Comparison of ENCODE assay signal across 15 cellular contexts in the genomic region with DNA sequence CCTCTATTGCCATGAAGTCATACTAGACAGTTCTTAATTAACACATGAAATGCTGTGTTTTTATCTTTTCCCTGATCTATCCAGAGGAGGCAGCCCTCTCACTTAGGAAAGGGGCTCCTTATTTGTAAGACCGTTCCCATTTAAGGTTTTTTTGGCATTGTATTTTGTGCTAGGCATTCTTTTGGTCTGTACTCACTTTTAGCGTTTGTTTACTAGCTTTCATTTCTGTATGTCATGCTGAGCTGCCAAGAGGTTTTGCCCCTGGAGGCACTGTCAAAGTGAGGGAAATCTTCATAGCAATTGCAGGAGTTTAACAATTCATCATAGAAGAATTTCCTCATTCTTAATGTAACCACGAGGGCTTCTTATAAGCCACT. TPM values are rescaled to one million over a fixed set of nuclear protein-coding genes. Genes with fewer than 3 reads are reported as not detected.
DNase-seq lines count a peak whose midpoint lies in the region; ATAC-seq, FAIRE-seq and TF ChIP-seq lines count a peak whose summit lies in the region.
"Had no signal": no experiment of that assay in that cellular context is flagged by ENCODE, and none has a peak within 500 bp of the region (broad histone marks: within the 10 kb centered on the region; RNA-seq: fewer than 3 reads in every experiment).

No MANE protein-coding gene starts in this region.

- H3K27me3 ChIP-seq in AG04450 (ENCODE audit: control insufficient read depth, insufficient read depth, low read length), result no peaks in the 10 kb centered on the region

- no peaks in the 10 kb centered on the region for H3K4me1 Mint-ChIP-seq in nephron progenitor cell

- no peak overlapping the region for H3K4me3 Mint-ChIP-seq in nephron progenitor cell
- H3K4me3 Mint-ChIP-seq: IgD-negative memory B cell had no signal

- no peak overlapping the region for H3K27ac Mint-ChIP-seq in nephron progenitor cell

- CTCF ChIA-PET in AG04450 (lab: Charles Lee), result interaction anchor here (1.3 to 4.0 kb wide), 2 partner anchors 15 to 95 kb away, joined by 5 to 13 read pairs; no protein-coding TSS in a partner anchor

- H3K4me1 ChIP-seq in mesodermal cell (ENCODE audit: control insufficient read depth, insufficient read depth, low read length, poor library complexity, severe bottlenecking), result peaks cover 4% of the 10 kb centered on the region

- POLR2A ChIA-PET in AG04450 (lab: Yijun Ruan, JAX), result no interaction called here

- H3K36me3 ChIP-seq in mesodermal cell (ENCODE audit: control insufficient read depth, insufficient read depth, low read length), result peaks cover 83% of the 10 kb centered on the region

- ATAC-seq in GM18858 (IDR thresholded peaks at IDR 0.05; ENCODE audit: unreplicated experiment), result no peak
- ATAC-seq in GM21619 (IDR thresholded peaks at IDR 0.05; ENCODE audit: unreplicated experiment), result no peak

- TF ChIP-seq CTCF in AG04450 (IDR thresholded peaks at IDR 0.05; ENCODE audit: low read depth, low read length), result no peak
- TF ChIP-seq CTCF in cardiac fibroblast (IDR thresholded peaks at IDR 0.05; ENCODE audit: low read depth, low read length), result no peak
- TF ChIP-seq CTCF in nephron progenitor cell (IDR thresholded peaks at IDR 0.05), result no peak

- no peak overlapping the region for H3K4me3 ChIP-seq in AG04450 (ENCODE audit: low read depth, low read length)
- no peak overlapping the region for H3K4me3 ChIP-seq in cardiac fibroblast (replicated peaks in 1 of 2; ENCODE audit: low read depth in 2 of 2, low read length in 2 of 2)
- H3K4me3 ChIP-seq in mesodermal cell (ENCODE audit: extremely low read depth, insufficient read depth, low read length, poor library complexity, severe bottlenecking), result no peak overlapping the region

- H3K9me3 Mint-ChIP-seq in nephron progenitor cell, result no peaks in the 10 kb centered on the region
- H3K9me3 Mint-ChIP-seq: IgD-negative memory B cell had no signal

- 56 to 58% methylated on average over 2 to 3 of the region's 3 CpGs for WGBS in mesodermal cell (ENCODE audit: insufficient coverage in 2 of 2), 2 experiments

- DNase-seq in AG04450 (ENCODE audit: low read depth, low spot score) (peak; percentile 8), HTR-8/SVneo (ENCODE audit: insufficient read length, low spot score) (peak; percentile 49), cardiac fibroblast (ENCODE audit: low read depth in 2 of 2) (peak; percentile 54 to 69), T-helper 2 cell (no peak), nephron progenitor cell (no peak)
- DNase-seq: activated CD4-positive, alpha-beta T cell treated with anti-CD3 and anti-CD28 coated beads for 4 hours; activated effector memory CD4-positive, alpha-beta T cell treated with anti-CD3 and anti-CD28 coated beads, Interleukin-2, amount 50 U/mL, for 16 hours; AML-193; NCI-H1694 treated with DMSO at 0.1 percent for 48 hours; NCI-H82 had no signal

- peaks cover 91% of the 10 kb centered on the region for H3K36me3 Mint-ChIP-seq in nephron progenitor cell (ENCODE audit: low read depth)

- H3K9me3 ChIP-seq in AG04450 (ENCODE audit: control insufficient read depth, insufficient read depth, low read length) (no peaks in the 10 kb centered on the region), mesodermal cell (ENCODE audit: control insufficient read depth, low read length) (no peaks in the 10 kb centered on the region)

- H3K27me3 Mint-ChIP-seq in nephron progenitor cell (ENCODE audit: low read depth, poor library complexity), result no peaks in the 10 kb centered on the region
- H3K27me3 Mint-ChIP-seq: IgD-negative memory B cell had no signal

- H3K27ac ChIP-seq in AG04450 (ENCODE audit: low read depth, low read length) (no peak overlapping the region), mesodermal cell (ENCODE audit: low read depth, low read length, severe bottlenecking) (peak overlapping the region; percentile 57)
- H3K27ac ChIP-seq: parathyroid adenoma had no signal

- peak; percentile 83 for FAIRE-seq in HTR-8/SVneo (lab: Jason Lieb, UNC)

RNA-seq across cellular contexts. Expression of a gene that starts 59.5 kb away (rescaled TPM):
- polyA plus RNA-seq in AG04450 (2011; rRNA removed), result 11.0 and 13.0 TPM in 2 replicates
- 18.3 and 26.6 TPM in 2 replicates for polyA minus RNA-seq in AG04450 (2011; rRNA and poly(A)+ RNA removed)
- 14.8 TPM for polyA plus RNA-seq in mesodermal cell (2013, experiment 1 of 2)
- polyA plus RNA-seq in mesodermal cell (2013, experiment 2 of 2), result 15.3 TPM

Comparison
In these comparisons a context has a peak if more than half of its experiments do, and no peak if none do; other contexts are left out.
1. DNase-seq: peak in AG04450 (single experiment), HTR-8/SVneo (single experiment) and cardiac fibroblast (2 of 2); none in T-helper 2 cell (0 of 5) and nephron progenitor cell (single experiment).